Comparison of ENCODE assay signal across 1 cellular context in the genomic region with DNA sequence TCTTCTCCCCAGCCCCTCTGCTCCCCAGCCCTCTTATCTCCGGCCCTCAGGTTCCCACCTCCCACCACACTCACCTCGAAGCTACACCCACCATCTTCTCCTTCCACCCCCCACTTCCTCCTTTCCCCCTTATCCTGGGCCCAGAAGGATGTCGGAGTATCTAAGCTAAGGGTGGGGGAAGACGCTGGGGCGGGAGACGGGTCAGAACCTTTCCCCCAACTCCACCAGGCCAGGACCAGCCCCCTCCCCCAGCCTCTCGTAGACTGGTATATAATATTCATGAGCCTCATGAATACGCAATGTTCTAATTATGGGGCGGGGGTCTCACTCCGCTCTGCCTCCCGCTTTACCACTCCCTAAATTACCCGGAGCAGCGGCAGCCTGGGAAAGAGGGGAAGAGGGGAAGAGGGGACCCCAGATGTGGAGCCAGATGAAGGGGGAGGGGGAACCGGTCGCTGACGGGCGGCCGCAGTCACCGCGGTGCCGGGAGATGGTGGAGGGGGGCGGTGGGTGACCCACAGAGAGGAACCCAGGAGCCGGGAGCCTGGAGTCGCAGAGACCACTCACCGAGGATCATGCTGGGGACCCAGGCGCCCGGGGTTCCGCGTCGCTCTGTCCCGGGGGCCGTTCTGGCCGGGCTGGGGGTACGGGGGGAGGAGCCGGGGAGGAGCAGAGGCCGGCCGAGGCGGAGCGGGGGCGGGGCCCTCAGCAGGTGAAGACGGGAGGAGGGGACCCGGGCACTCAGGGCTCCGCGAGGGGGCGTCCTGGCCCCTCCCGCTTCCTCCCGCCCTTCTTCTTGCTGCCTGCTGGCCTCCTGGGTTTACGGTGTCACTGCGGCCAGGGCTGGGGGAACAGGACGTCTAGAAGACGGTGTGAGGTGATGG.
TF ChIP-seq lines count a peak whose summit lies in the region.

No MANE protein-coding gene starts in this region.

TF ChIP-seq in HepG2, 621 proteins besides CTCF, POLR2A, EP300 and RAD21:
- TF ChIP-seq, protein P1, sequence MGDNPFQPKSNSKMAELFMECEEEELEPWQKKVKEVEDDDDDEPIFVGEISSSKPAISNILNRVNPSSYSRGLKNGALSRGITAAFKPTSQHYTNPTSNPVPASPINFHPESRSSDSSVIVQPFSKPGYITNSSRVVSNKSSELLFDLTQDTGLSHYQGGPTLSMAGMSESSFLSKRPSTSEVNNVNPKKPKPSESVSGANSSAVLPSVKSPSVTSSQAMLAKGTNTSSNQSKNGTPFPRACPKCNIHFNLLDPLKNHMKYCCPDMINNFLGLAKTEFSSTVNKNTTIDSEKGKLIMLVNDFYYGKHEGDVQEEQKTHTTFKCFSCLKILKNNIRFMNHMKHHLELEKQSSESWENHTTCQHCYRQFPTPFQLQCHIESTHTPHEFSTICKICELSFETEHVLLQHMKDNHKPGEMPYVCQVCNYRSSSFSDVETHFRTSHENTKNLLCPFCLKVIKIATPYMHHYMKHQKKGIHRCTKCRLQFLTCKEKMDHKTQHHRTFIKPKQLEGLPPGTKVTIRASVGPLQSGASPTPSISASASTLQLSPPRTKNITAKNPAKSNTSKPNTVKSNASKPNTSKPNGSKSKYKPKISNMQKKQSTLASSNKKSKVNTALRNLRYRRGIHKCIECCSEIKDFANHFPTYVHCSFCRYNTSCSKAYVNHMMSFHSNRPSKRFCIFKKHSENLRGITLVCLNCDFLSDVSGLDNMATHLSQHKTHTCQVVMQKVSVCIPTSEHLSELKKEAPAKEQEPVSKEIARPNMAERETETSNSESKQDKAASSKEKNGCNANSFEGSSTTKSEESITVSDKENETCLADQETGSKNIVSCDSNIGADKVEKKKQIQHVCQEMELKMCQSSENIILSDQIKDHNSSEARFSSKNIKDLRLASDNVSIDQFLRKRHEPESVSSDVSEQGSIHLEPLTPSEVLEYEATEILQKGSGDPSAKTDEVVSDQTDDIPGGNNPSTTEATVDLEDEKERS (CRISPR knock-in tag; IDR thresholded peaks at IDR 0.05), result no peak
- TF ChIP-seq ZNF225 (CRISPR knock-in tag; IDR thresholded peaks at IDR 0.05) (no peak), KAT8 (CRISPR knock-in tag; IDR thresholded peaks at IDR 0.05) (no peak), FUBP1 (CRISPR knock-in tag; IDR thresholded peaks at IDR 0.05; ENCODE audit: borderline replicate concordance) (no peak)
